In genomic region chr14:37493606-37494005, GRCh38 we compare ENCODE assay signal across 14 cellular contexts.
DNase-seq lines count a peak whose midpoint lies in the region; ATAC-seq, FAIRE-seq and TF ChIP-seq lines count a peak whose summit lies in the region.
"Had no signal": no experiment of that assay in that cellular context is flagged by ENCODE, and none has a peak within 500 bp of the region (broad histone marks: within the 10 kb centered on the region; RNA-seq: fewer than 3 reads in every experiment).

No MANE protein-coding gene starts in this region.

- CTCF ChIA-PET in HepG2 (lab: Yijun Ruan, JAX; ENCODE audit: low intra/inter-chr PET ratio, low total read pairs) = no interaction called here

- H4K20me1 ChIP-seq in HepG2 (ENCODE audit: insufficient read depth, low read length) = no peaks in the 10 kb centered on the region
- H4K20me1 ChIP-seq: BLaER1 treated with 17β-estradiol and CSF1 and Interleukin-3, amounts not matched to agents 10 nM and 100 nM had no signal

- intact Hi-C loops in HepG2 (cut with micrococcal nuclease; ENCODE audit: unreplicated experiment) = loop anchor here (2.0 kb wide), 1 partner anchor 15 kb away; no protein-coding TSS in a partner anchor
- intact Hi-C loops in right lobe of liver (cut with DNase I) = no loop called here

- H2AFZ ChIP-seq in HepG2 (ENCODE audit: low read length) = no peak overlapping the region

- no peaks in the 10 kb centered on the region for H3K36me3 ChIP-seq in HepG2 (replicated peaks in 1 of 2; ENCODE audit: control insufficient read depth in 1 of 2, insufficient read depth in 2 of 2, low read length in 2 of 2)
- no peaks in the 10 kb centered on the region for H3K36me3 ChIP-seq in right lobe of liver
- H3K36me3 ChIP-seq in RWPE2 (ENCODE audit: low read depth) = no peaks in the 10 kb centered on the region
- H3K36me3 ChIP-seq: BLaER1 treated with 17β-estradiol and CSF1 and Interleukin-3, amounts not matched to agents 10 nM and 100 nM had no signal

- H3K4me3 ChIP-seq in HepG2 (replicated peaks in 1 of 3; ENCODE audit: insufficient read depth in 1 of 3, low read depth in 2 of 3, low read length in 3 of 3) (no peak overlapping the region), right lobe of liver (no peak overlapping the region), RWPE2 (ENCODE audit: severe bottlenecking) (no peak overlapping the region), epithelial cell of esophagus (ENCODE audit: low read length) (no peak overlapping the region)
- H3K4me3 ChIP-seq: BLaER1 treated with 17β-estradiol and CSF1 and Interleukin-3, amounts not matched to agents 10 nM and 100 nM had no signal

- no peak for FAIRE-seq in HepG2 (lab: Jason Lieb, UNC)

- H3K27me3 ChIP-seq in HepG2 (ENCODE audit: control insufficient read depth in 1 of 2, insufficient read depth in 2 of 2, low read length in 2 of 2) = no peaks in the 10 kb centered on the region
- no peaks in the 10 kb centered on the region for H3K27me3 ChIP-seq in right lobe of liver
- no peaks in the 10 kb centered on the region for H3K27me3 ChIP-seq in RWPE2 (ENCODE audit: insufficient read depth, poor library complexity, severe bottlenecking)
- H3K27me3 ChIP-seq: BLaER1 treated with 17β-estradiol and CSF1 and Interleukin-3, amounts not matched to agents 10 nM and 100 nM had no signal

- no peaks in the 10 kb centered on the region for H3K79me2 ChIP-seq in HepG2 (ENCODE audit: insufficient read depth, low read length)

- DNase-seq in HepG2 (ENCODE audit: low spot score) = peak; percentile 20
- no peak for DNase-seq in right lobe of liver
- DNase-seq in RWPE2 (ENCODE audit: low spot score) = no peak
- peak; percentile 27 for DNase-seq in epithelial cell of esophagus (ENCODE audit: low read depth)
- no peak for DNase-seq in GM13976 (ENCODE audit: low spot score)
- DNase-seq: 8988T; ACHN; CD4-positive, CD25-positive, alpha-beta regulatory T cell; DMS 273 treated with DMSO at 0.1 percent for 48 hours; GOT3; H9 had no signal

- TF ChIP-seq RAD21 in HepG2 (CRISPR knock-in tag; IDR thresholded peaks at IDR 0.05) = no peak

- no peak overlapping the region for H3K4me2 ChIP-seq in HepG2 (ENCODE audit: low read depth, low read length)
- H3K4me2 ChIP-seq: BLaER1 treated with 17β-estradiol and CSF1 and Interleukin-3, amounts not matched to agents 10 nM and 100 nM had no signal

- peak; percentile 61 for ATAC-seq in HepG2
- ATAC-seq in right lobe of liver = no peak
- peak; percentile 42; the same call in 1 of the 3 replicates for ATAC-seq in RWPE2 (ENCODE audit: low read depth)
- no peak for ATAC-seq in GM21576 (IDR thresholded peaks at IDR 0.05; ENCODE audit: unreplicated experiment)
- ATAC-seq in HG03520 (IDR thresholded peaks at IDR 0.05; ENCODE audit: unreplicated experiment) = no peak

- peak overlapping the region; percentile 13 for H3K27ac ChIP-seq in HepG2 (ENCODE audit: extremely low read length, insufficient read depth, low read length)
- H3K27ac ChIP-seq in right lobe of liver = no peak overlapping the region
- H3K27ac ChIP-seq in RWPE2 (ENCODE audit: poor library complexity, severe bottlenecking) = no peak overlapping the region
- H3K27ac ChIP-seq: BLaER1 treated with 17β-estradiol and CSF1 and Interleukin-3, amounts not matched to agents 10 nM and 100 nM had no signal

- POLR2A ChIA-PET in HepG2 (lab: Yijun Ruan, JAX) = interaction anchor here (1.1 kb wide), 1 partner anchor 27 kb away, joined by 3 read pairs; no protein-coding TSS in a partner anchor

- no peak overlapping the region for H3K9ac ChIP-seq in HepG2 (ENCODE audit: insufficient read depth, low read depth, low read length)
- H3K9ac ChIP-seq: BLaER1 treated with 17β-estradiol and CSF1 and Interleukin-3, amounts not matched to agents 10 nM and 100 nM had no signal

- H3K9me3 ChIP-seq in HepG2 (ENCODE audit: low read length) (no peaks in the 10 kb centered on the region), right lobe of liver (no peaks in the 10 kb centered on the region), RWPE2 (ENCODE audit: severe bottlenecking) (no peaks in the 10 kb centered on the region)
- H3K9me3 ChIP-seq: BLaER1 treated with 17β-estradiol and CSF1 and Interleukin-3, amounts not matched to agents 10 nM and 100 nM had no signal

- 93% methylated on average over 2 of the region's 2 CpGs for WGBS in HepG2 (ENCODE audit: low lambda C conversion rate)
- whole genome bisulfite sequencing in right lobe of liver (ENCODE audit: insufficient coverage, low coverage, low lambda C conversion rate, missing lambda C conversion rate) = 86% methylated on average over 2 of the region's 2 CpGs

- TF ChIP-seq EP300 in HepG2 (IDR thresholded peaks at IDR 0.05; ENCODE audit: low read depth in 2 of 2, low read length in 2 of 2) = peak; percentile 63 to 65; a peak in 2 of 4 replicates
- TF ChIP-seq EP300 in HepG2 (CRISPR knock-in tag; IDR thresholded peaks at IDR 0.05; ENCODE audit: borderline replicate concordance) = no peak

- no TSS peak for BruUV-seq in HepG2 (replicated peaks; lab: Mats Ljungman, UMichigan)

- TF ChIP-seq CTCF in HepG2 (CRISPR knock-in tag; IDR thresholded peaks at IDR 0.05) (no peak), right lobe of liver (IDR thresholded peaks at IDR 0.05) (no peak), RWPE2 (IDR thresholded peaks at IDR 0.05; ENCODE audit: poor library complexity, severe bottlenecking) (no peak), epithelial cell of esophagus (IDR thresholded peaks at IDR 0.05; ENCODE audit: insufficient read depth, low read depth, low read length, missing control alignments) (no peak), GM13976 (IDR thresholded peaks at IDR 0.05; ENCODE audit: borderline replicate concordance, control extremely low read depth, extremely low read depth, insufficient read depth, missing control alignments) (no peak)

- H3K4me1 ChIP-seq in HepG2 (ENCODE audit: insufficient read depth, low read length) (peaks cover 16% of the 10 kb centered on the region), right lobe of liver (no peaks in the 10 kb centered on the region), RWPE2 (ENCODE audit: insufficient read depth, poor library complexity, severe bottlenecking) (peaks cover 8% of the 10 kb centered on the region)
- H3K4me1 ChIP-seq: BLaER1 treated with 17β-estradiol and CSF1 and Interleukin-3, amounts not matched to agents 10 nM and 100 nM had no signal

- in situ Hi-C loops in HepG2 (cut with HindIII; ENCODE audit: extremely low pct_ligation_motif_present, low pct_unique_long_range_greater_than_20kb) (no loop called here), GM13976 (cut with MboI; ENCODE audit: low sequenced_read_pairs, unreplicated experiment) (no loop called here)

- no peak for TF ChIP-seq POLR2A in HepG2 (IDR thresholded peaks at IDR 0.05; ENCODE audit: insufficient read depth in 1 of 2, low read depth in 2 of 2, low read length in 2 of 2)
- TF ChIP-seq POLR2A in right lobe of liver (IDR thresholded peaks at IDR 0.05) = no peak

TF ChIP-seq in HepG2, 621 proteins besides CTCF, POLR2A, EP300 and RAD21 (continues in another document):
- no peak for TF ChIP-seq CREB1 (IDR thresholded peaks at IDR 0.05)
- peak; percentile 11; the same call in 1 of the 2 replicates for TF ChIP-seq CREB1 (CRISPR knock-in tag; IDR thresholded peaks at IDR 0.05)
- no peak for TF ChIP-seq CSRNP1 (CRISPR knock-in tag; IDR thresholded peaks at IDR 0.05)
- no peak for TF ChIP-seq CERS6 (CRISPR knock-in tag; IDR thresholded peaks at IDR 0.05)
- no peak for TF ChIP-seq SIX1 (CRISPR knock-in tag; IDR thresholded peaks at IDR 0.05; ENCODE audit: borderline replicate concordance)
- TF ChIP-seq CREM (IDR thresholded peaks at IDR 0.05) = no peak
- TF ChIP-seq CREM (CRISPR knock-in tag; IDR thresholded peaks at IDR 0.05) = no peak
- TF ChIP-seq MAFF (IDR thresholded peaks at IDR 0.05; ENCODE audit: low read depth, low read length) = peak; percentile 36; the same call in 1 of the 2 replicates
- no peak for TF ChIP-seq ZNF224 (CRISPR knock-in tag; IDR thresholded peaks at IDR 0.05)
- TF ChIP-seq ZNF441 (CRISPR knock-in tag; IDR thresholded peaks at IDR 0.05; ENCODE audit: borderline replicate concordance) = no peak
- no peak for TF ChIP-seq NAIF1 (CRISPR knock-in tag; IDR thresholded peaks at IDR 0.05; ENCODE audit: borderline replicate concordance)
- no peak for TF ChIP-seq ZNF607 (CRISPR knock-in tag; IDR thresholded peaks at IDR 0.05; ENCODE audit: borderline replicate concordance)
- no peak for TF ChIP-seq MYNN (CRISPR knock-in tag; IDR thresholded peaks at IDR 0.05; ENCODE audit: low read depth)
- TF ChIP-seq SMARCE1 (IDR thresholded peaks at IDR 0.05; ENCODE audit: borderline replicate concordance) = no peak
- no peak for TF ChIP-seq ZBTB42 (CRISPR knock-in tag; IDR thresholded peaks at IDR 0.05)
- no peak for TF ChIP-seq ZNF484 (CRISPR knock-in tag; IDR thresholded peaks at IDR 0.05; ENCODE audit: borderline replicate concordance, low read depth)
- TF ChIP-seq PITX1 (CRISPR knock-in tag; IDR thresholded peaks at IDR 0.05) = no peak
- TF ChIP-seq ZNF724P (CRISPR knock-in tag; IDR thresholded peaks at IDR 0.05; ENCODE audit: borderline replicate concordance) = no peak
- no peak for TF ChIP-seq ZNF781 (CRISPR knock-in tag; IDR thresholded peaks at IDR 0.05; ENCODE audit: borderline replicate concordance, not compliant biosample characterization)
- no peak for TF ChIP-seq TBP (CRISPR knock-in tag; IDR thresholded peaks at IDR 0.05)

Comparison
In these comparisons a context has a peak if more than half of its experiments do, and no peak if none do; other contexts are left out.
1. ATAC-seq: peak in HepG2 (single experiment) and RWPE2 (single experiment); none in right lobe of liver (0 of 4), GM21576 (single experiment) and HG03520 (single experiment).
2. DNase-seq: peak in HepG2 (single experiment) and epithelial cell of esophagus (single experiment); none in right lobe of liver (0 of 3), RWPE2 (single experiment) and GM13976 (single experiment).